In the genomic region with DNA sequence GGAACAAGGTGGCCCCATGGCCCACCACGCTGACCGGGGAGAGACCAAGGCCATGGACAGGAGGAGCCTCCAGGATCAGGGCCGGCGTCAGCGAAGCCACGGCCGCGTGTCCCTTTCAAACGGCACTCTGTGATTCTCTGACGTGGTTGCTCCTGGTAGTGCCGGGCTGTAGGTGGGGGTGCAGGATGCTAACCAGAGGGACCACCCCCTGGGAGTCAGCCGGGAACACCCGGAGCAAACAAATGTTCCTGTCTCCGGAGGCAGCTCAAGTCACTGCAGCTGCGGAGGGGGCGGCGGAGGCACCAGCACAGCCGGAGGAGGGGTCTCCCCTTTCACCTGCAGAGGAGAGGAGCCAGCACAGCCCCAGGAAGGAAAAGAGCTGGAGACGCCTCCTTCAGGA, we compare ENCODE assay signal across 24 cellular contexts.
"Had no signal": no experiment of that assay in that cellular context is flagged by ENCODE, and none has a peak within 500 bp of the region (broad histone marks: within the 10 kb centered on the region; RNA-seq: fewer than 3 reads in every experiment).

No MANE protein-coding gene starts in this region.

- H3K4me3 Mint-ChIP-seq: activated CD4-positive, alpha-beta T cell treated with anti-CD3 and anti-CD28 coated beads, Interleukin-2, amount 10 ng/mL, durations not matched to agents 7 days and 5 days; activated CD8-positive, alpha-beta T cell treated with anti-CD3 and anti-CD28 coated beads, Interleukin-2, amount 10 ng/mL, durations not matched to agents 7 days and 5 days; activated naive CD4-positive, alpha-beta T cell treated with anti-CD3 and anti-CD28 coated beads for 36 hours; activated naive CD8-positive, alpha-beta T cell treated with anti-CD3 and anti-CD28 coated beads, Interleukin-2, amount 50 U/mL, for 24 hours; activated T-cell treated with anti-CD3 and anti-CD28 coated beads, Interleukin-2, amount 50 U/mL, for 24 hours; brain; natural killer cell had no signal

- H3K4me1 Mint-ChIP-seq: activated CD4-positive, alpha-beta T cell treated with anti-CD3 and anti-CD28 coated beads, Interleukin-2, amount 10 ng/mL, durations not matched to agents 7 days and 5 days; activated naive CD8-positive, alpha-beta T cell treated with anti-CD3 and anti-CD28 coated beads, Interleukin-2, amount 50 U/mL, for 24 hours; brain; natural killer cell had no signal

- DNase-seq: activated CD4-positive, alpha-beta T cell treated with anti-CD3 and anti-CD28 coated beads, Interleukin-2, amount 10 ng/mL, durations not matched to agents 7 days and 5 days; activated CD8-positive, alpha-beta T cell treated with anti-CD3 and anti-CD28 coated beads, Interleukin-2, amount 10 ng/mL, durations not matched to agents 7 days and 5 days; activated naive CD4-positive, alpha-beta T cell treated with anti-CD3 and anti-CD28 coated beads for 36 hours; activated naive CD8-positive, alpha-beta T cell treated with anti-CD3 and anti-CD28 coated beads, Interleukin-2, amount 50 U/mL, for 24 hours; activated T-cell treated with anti-CD3 and anti-CD28 coated beads, Interleukin-2, amount 50 U/mL, for 24 hours; anterior cingulate cortex; central memory CD4-positive, alpha-beta T cell; dorsolateral prefrontal cortex; foreskin keratinocyte; glutamatergic neuron; hippocampal formation; left cardiac atrium; lower lobe of right lung; natural killer cell; occipital lobe; posterior cingulate gyrus; spleen; stimulated activated naive CD4-positive, alpha-beta T cell; substantia nigra; T1000; tibial artery; uterus had no signal

- H3K27me3 ChIP-seq: foreskin keratinocyte, spleen, tibial artery, uterus had no signal

- H3K4me1 ChIP-seq: foreskin keratinocyte, lower lobe of right lung, spleen, tibial artery, uterus had no signal

- H3K36me3 ChIP-seq: lower lobe of right lung, spleen, tibial artery, uterus had no signal

- H3K27ac ChIP-seq: dorsolateral prefrontal cortex, foreskin keratinocyte, lower lobe of right lung, spleen, tibial artery, uterus had no signal

- H3K4me3 ChIP-seq: lower lobe of right lung, spleen, tibial artery, uterus had no signal

- H3K27me3 Mint-ChIP-seq: activated CD4-positive, alpha-beta T cell treated with anti-CD3 and anti-CD28 coated beads, Interleukin-2, amount 10 ng/mL, durations not matched to agents 7 days and 5 days; activated naive CD8-positive, alpha-beta T cell treated with anti-CD3 and anti-CD28 coated beads, Interleukin-2, amount 50 U/mL, for 24 hours had no signal

- H3K9me3 ChIP-seq: lower lobe of right lung, tibial artery, uterus had no signal

- ATAC-seq: activated CD4-positive, CD25-positive, alpha-beta regulatory T cell treated with anti-CD3 and anti-CD28 coated beads, Interleukin-2, amount 50 U/mL, for 24 hours; activated CD8-positive, alpha-beta T cell treated with anti-CD3 and anti-CD28 coated beads, Interleukin-2, amount 10 ng/mL, durations not matched to agents 7 days and 5 days; activated naive CD8-positive, alpha-beta T cell treated with anti-CD3 and anti-CD28 coated beads, Interleukin-2, amount 50 U/mL, for 24 hours; foreskin keratinocyte; left cardiac atrium; lower lobe of right lung; natural killer cell had no signal

- H3K27ac Mint-ChIP-seq: activated CD4-positive, alpha-beta T cell treated with anti-CD3 and anti-CD28 coated beads, Interleukin-2, amount 10 ng/mL, durations not matched to agents 7 days and 5 days; activated CD8-positive, alpha-beta T cell treated with anti-CD3 and anti-CD28 coated beads, Interleukin-2, amount 10 ng/mL, durations not matched to agents 7 days and 5 days; activated naive CD4-positive, alpha-beta T cell treated with anti-CD3 and anti-CD28 coated beads for 36 hours; activated naive CD8-positive, alpha-beta T cell treated with anti-CD3 and anti-CD28 coated beads, Interleukin-2, amount 50 U/mL, for 24 hours; activated T-cell treated with anti-CD3 and anti-CD28 coated beads, Interleukin-2, amount 50 U/mL, for 24 hours; brain; natural killer cell had no signal

- H3K36me3 Mint-ChIP-seq: brain, natural killer cell had no signal
